In genomic region chr11:128473631-128474030, GRCh38 we compare ENCODE assay signal across 12 cellular contexts.
DNase-seq lines count a peak whose midpoint lies in the region; ATAC-seq and TF ChIP-seq lines count a peak whose summit lies in the region.
"Had no signal": no experiment of that assay in that cellular context is flagged by ENCODE, and none has a peak within 500 bp of the region (broad histone marks: within the 10 kb centered on the region; RNA-seq: fewer than 3 reads in every experiment).

No MANE protein-coding gene starts in this region.

- H3K27me3 ChIP-seq in MM.1S (replicated peaks; ENCODE audit: insufficient read depth, low read length) = no peaks in the 10 kb centered on the region

- peaks cover 50 to 83% of the 10 kb centered on the region in 2 donors for H3K36me3 Mint-ChIP-seq in activated naive CD4-positive, alpha-beta T cell treated with anti-CD3 and anti-CD28 coated beads, Interleukin-2, amount 50 U/mL, for 72 hours

- no peaks in the 10 kb centered on the region for H3K9me3 Mint-ChIP-seq in activated naive CD4-positive, alpha-beta T cell treated with anti-CD3 and anti-CD28 coated beads, Interleukin-2, amount 50 U/mL, for 72 hours

- H3K4me2 ChIP-seq in MM.1S (ENCODE audit: low read depth, low read length) = no peak overlapping the region

- H3K9me3 ChIP-seq in MM.1S (replicated peaks; ENCODE audit: insufficient read depth, low read length) = no peaks in the 10 kb centered on the region
- H3K9me3 ChIP-seq: HAP-1 had no signal

- H3K27ac Mint-ChIP-seq in activated naive CD4-positive, alpha-beta T cell treated with anti-CD3 and anti-CD28 coated beads, Interleukin-2, amount 50 U/mL, for 72 hours = peak overlapping the region; percentile 97 to 99

- no peak overlapping the region for H2AFZ ChIP-seq in MM.1S (ENCODE audit: low read length)

- H4K20me1 ChIP-seq in MM.1S (ENCODE audit: insufficient read depth, low read length) = no peaks in the 10 kb centered on the region

- peaks cover 47% of the 10 kb centered on the region for H3K4me1 ChIP-seq in MM.1S (ENCODE audit: low read length)
- H3K4me1 ChIP-seq: HAP-1 had no signal

- H3K9ac ChIP-seq in MM.1S (ENCODE audit: low read length) = no peak overlapping the region

- TF ChIP-seq CTCF in MM.1S (IDR thresholded peaks at IDR 0.05; ENCODE audit: low read length) (no peak), GM10248 (IDR thresholded peaks at IDR 0.05; ENCODE audit: control extremely low read depth, extremely low read depth, low read depth, missing control alignments) (no peak)

- H3K4me3 ChIP-seq in MM.1S (ENCODE audit: low read length) = no peak overlapping the region
- H3K4me3 ChIP-seq: HAP-1 had no signal

- CTCF ChIA-PET in GM10248 (lab: Yijun Ruan, JAX) = interaction anchor here (0.8 to 2.0 kb wide), 9 partner anchors 12 to 301 kb away, joined by 3 to 7 read pairs (median 3); no protein-coding TSS in a partner anchor

- peak; percentile 35 for ATAC-seq in GM18907 (IDR thresholded peaks at IDR 0.05; ENCODE audit: unreplicated experiment)
- no peak for ATAC-seq in activated naive CD4-positive, alpha-beta T cell treated with anti-CD3 and anti-CD28 coated beads, Interleukin-2, amount 50 U/mL, for 72 hours
- peak; percentile 61 for ATAC-seq in sciatic nerve
- ATAC-seq in HG03378 (IDR thresholded peaks at IDR 0.05; ENCODE audit: unreplicated experiment) = no peak
- no peak for ATAC-seq in HG03342 (IDR thresholded peaks at IDR 0.05; ENCODE audit: unreplicated experiment)

- DNase-seq in MM.1S (peak; percentile 22), sciatic nerve (ENCODE audit: low spot score) (no peak), GM10248 (ENCODE audit: extremely low spot score) (no peak), dedifferentiated amniotic fluid mesenchymal stem cell (ENCODE audit: extremely low spot score) (no peak)
- no peak for DNase-seq in activated naive CD4-positive, alpha-beta T cell treated with anti-CD3 and anti-CD28 coated beads, Interleukin-2, amount 50 U/mL, for 72 hours (ENCODE audit: low spot score in 2 of 2)
- DNase-seq: IMR-90, islet precursor cell, retina had no signal

- intact Hi-C loops in sciatic nerve (cut with DNase I) = no loop called here

- H3K9me2 ChIP-seq in MM.1S (replicated peaks; ENCODE audit: insufficient read depth, low read length) = no peaks in the 10 kb centered on the region

- no peaks in the 10 kb centered on the region for H3K79me2 ChIP-seq in MM.1S (ENCODE audit: low read length)

- no peak overlapping the region for H3K27ac ChIP-seq in MM.1S (ENCODE audit: low read length)

- 0 out of 2 replicates have a peak, but pooled peaks cover 5% of the 10 kb centered on the region for H3K36me3 ChIP-seq in MM.1S (replicated peaks; ENCODE audit: insufficient read depth, low read length)
- H3K36me3 ChIP-seq: HAP-1 had no signal

- POLR2A ChIA-PET in GM10248 (lab: Yijun Ruan, JAX) = no interaction called here

- H3F3A ChIP-seq in MM.1S (ENCODE audit: insufficient read depth, low read length) = peaks cover 42% of the 10 kb centered on the region

Comparison
In these comparisons a context has a peak if more than half of its experiments do, and no peak if none do; other contexts are left out.
1. ATAC-seq: peak in GM18907 (single experiment) and sciatic nerve (single experiment); none in activated naive CD4-positive, alpha-beta T cell treated with anti-CD3 and anti-CD28 coated beads, Interleukin-2, amount 50 U/mL, for 72 hours (0 of 2), HG03378 (single experiment) and HG03342 (single experiment).